ENCODE assay signal across 1 cellular context in genomic region chr11:62678770-62679696, GRCh38.
TF ChIP-seq lines count a peak whose summit lies in the region.

Gene UBXN1 (minus strand): TSS chr11:62679073. CDS start chr11:62678923, 150 bp downstream.

TF ChIP-seq in GM12878, 131 proteins besides CTCF, POLR2A, EP300 and RAD21 (continued from another document and continues in another):
- TF ChIP-seq GABPA (IDR thresholded peaks at IDR 0.05; ENCODE audit: low read depth), result peak; percentile 92
- peak; percentile 76; the same call in 1 of the 2 replicates for TF ChIP-seq STAT1 (conservative IDR thresholded peaks at IDR 0.05)
- TF ChIP-seq MTA2 (IDR thresholded peaks at IDR 0.05; ENCODE audit: low read depth), result peak; percentile 32; the same call in 1 of the 2 replicates
- no peak for TF ChIP-seq E2F8 (IDR thresholded peaks at IDR 0.05; ENCODE audit: low read depth, partially characterized antibody)
- no peak for TF ChIP-seq RCOR1 (conservative IDR thresholded peaks at IDR 0.05; ENCODE audit: low read depth, low read length)
- TF ChIP-seq SRF (IDR thresholded peaks at IDR 0.05; ENCODE audit: low read depth in 2 of 2, low read length in 2 of 2), result no peak
- TF ChIP-seq NFYA (IDR thresholded peaks at IDR 0.05; ENCODE audit: borderline replicate concordance, low read depth, low read length), result no peak
- peak; percentile 89; the same call in 1 of the 2 replicates for TF ChIP-seq NKRF (conservative IDR thresholded peaks at IDR 0.05)
- TF ChIP-seq RB1 (IDR thresholded peaks at IDR 0.05; ENCODE audit: borderline replicate concordance), result peak; percentile 70; the same call in 1 of the 2 replicates
- TF ChIP-seq CBX3 (IDR thresholded peaks at IDR 0.05; ENCODE audit: borderline replicate concordance, low read depth), result no peak
- peak; percentile 4 for TF ChIP-seq BCL3 (IDR thresholded peaks at IDR 0.05; ENCODE audit: borderline replicate concordance, insufficient read depth, low read depth, low read length, poor library complexity, severe bottlenecking)
- no peak for TF ChIP-seq SMC3 (IDR thresholded peaks at IDR 0.05; ENCODE audit: borderline replicate concordance, low read length)
- TF ChIP-seq ZNF217 (IDR thresholded peaks at IDR 0.05), result no peak
- TF ChIP-seq SIN3A (IDR thresholded peaks at IDR 0.05; ENCODE audit: low read depth, low read length), result peak; percentile 68; the same call in 1 of the 2 replicates
- no peak for TF ChIP-seq HDAC2 (IDR thresholded peaks at IDR 0.05)
- TF ChIP-seq NR2F1 (conservative IDR thresholded peaks at IDR 0.05), result 0 out of 2 replicates have a peak, but pooled peaks have one; percentile 66
- no peak for TF ChIP-seq HSF1 (IDR thresholded peaks at IDR 0.05; ENCODE audit: low read depth, low read length)
- TF ChIP-seq ATF2 (IDR thresholded peaks at IDR 0.05; ENCODE audit: low read length), result no peak
- TF ChIP-seq ZZZ3 (IDR thresholded peaks at IDR 0.05; ENCODE audit: control insufficient read depth, insufficient read length, low read depth), result no peak
- TF ChIP-seq CBFB (IDR thresholded peaks at IDR 0.05; ENCODE audit: low read depth), result no peak; the same call in 1 of the 2 replicates
- TF ChIP-seq ELK1 (IDR thresholded peaks at IDR 0.05; ENCODE audit: low read depth, low read length), result peak; percentile 69
- no peak for TF ChIP-seq SREBF1 (IDR thresholded peaks at IDR 0.05; ENCODE audit: low read length)
- TF ChIP-seq BMI1 (IDR thresholded peaks at IDR 0.05; ENCODE audit: borderline replicate concordance), result no peak
- no peak for TF ChIP-seq SREBF2 (IDR thresholded peaks at IDR 0.05; ENCODE audit: low read length)
- TF ChIP-seq SMARCA5 (IDR thresholded peaks at IDR 0.05), result 0 out of 2 replicates have a peak, but pooled peaks have one; percentile 20
- no peak for TF ChIP-seq CBX5 (IDR thresholded peaks at IDR 0.05; ENCODE audit: low read depth)
- peak; percentile 75 for TF ChIP-seq POU2F2 (IDR thresholded peaks at IDR 0.05; ENCODE audit: borderline replicate concordance, low read depth, low read length)
- TF ChIP-seq ZSCAN29 (IDR thresholded peaks at IDR 0.05), result no peak
- peak; percentile 81 for TF ChIP-seq LARP7 (IDR thresholded peaks at IDR 0.05)
- TF ChIP-seq CEBPB (IDR thresholded peaks at IDR 0.05; ENCODE audit: borderline replicate concordance in 1 of 2, low read depth in 2 of 2, low read length in 2 of 2), result no peak
- no peak for TF ChIP-seq MTA3 (IDR thresholded peaks at IDR 0.05; ENCODE audit: borderline replicate concordance, low read length)
- TF ChIP-seq USF1 (IDR thresholded peaks at IDR 0.05; ENCODE audit: borderline replicate concordance, extremely low read length, insufficient read depth, low read depth, low read length), result peak; percentile 98
- no peak for TF ChIP-seq BCLAF1 (IDR thresholded peaks at IDR 0.05)
- TF ChIP-seq RELB (IDR thresholded peaks at IDR 0.05; ENCODE audit: low read depth), result peak; percentile 96
- TF ChIP-seq ZNF592 (IDR thresholded peaks at IDR 0.05), result no peak
- peak; percentile 61 for TF ChIP-seq SIX5 (IDR thresholded peaks at IDR 0.05; ENCODE audit: low read depth, low read length, severe bottlenecking)
- 0 out of 2 replicates have a peak, but pooled peaks have one; percentile 25 for TF ChIP-seq NFIC (IDR thresholded peaks at IDR 0.05; ENCODE audit: low read depth, low read length)
- peak; percentile 26; the same call in 1 of the 2 replicates for TF ChIP-seq NBN (IDR thresholded peaks at IDR 0.05)
- no peak for TF ChIP-seq SUPT20H (IDR thresholded peaks at IDR 0.05; ENCODE audit: borderline replicate concordance, control insufficient read depth, low read depth, low read length)
